ENCODE assay signal across 17 cellular contexts in genomic region chr4:3713817-3714641, GRCh38. TPM values are rescaled to one million over a fixed set of nuclear protein-coding genes. Genes with fewer than 3 reads are reported as not detected.
"Had no signal": no experiment of that assay in that cellular context is flagged by ENCODE, and none has a peak within 500 bp of the region (broad histone marks: within the 10 kb centered on the region; RNA-seq: fewer than 3 reads in every experiment).

No MANE protein-coding gene starts in this region.

- H3K9me3 ChIP-seq: neutrophil, uterus had no signal

- FAIRE-seq: frontal cortex, islet of Langerhans, small intestine had no signal

- H3K27ac ChIP-seq: dorsolateral prefrontal cortex, heart left ventricle, left lung, neutrophil, upper lobe of left lung, uterus had no signal

- H3K36me3 ChIP-seq: heart left ventricle, left lung, neutrophil, upper lobe of left lung, uterus had no signal

- H3K4me1 ChIP-seq: heart left ventricle, left lung, upper lobe of left lung had no signal

- H3K27me3 ChIP-seq: dorsolateral prefrontal cortex, neutrophil, upper lobe of left lung, uterus had no signal

- ATAC-seq: left lung; naive thymus-derived CD4-positive, alpha-beta T cell had no signal

- H3K4me3 ChIP-seq: dorsolateral prefrontal cortex, heart left ventricle, left lung, upper lobe of left lung, uterus had no signal

- DNase-seq: cortex of kidney; effector CD8-positive, alpha-beta T cell; hypothalamus; mesendoderm; naive thymus-derived CD4-positive, alpha-beta T cell; nephron progenitor cell; small intestine; stimulated activated CD4-positive, alpha-beta T cell treated with anti-CD3 and anti-CD28 coated beads, Interleukin-2, amount 100 ng/mL, for 48 hours; stimulated activated naive CD4-positive, alpha-beta T cell treated with Interleukin-2 at 50 U/mL for 16 hours; upper lobe of left lung; uterus had no signal

RNA-seq across cellular contexts. Expression of gene ADRA2C, which starts 52.2 kb away (rescaled TPM):
- total RNA-seq: naive thymus-derived CD4-positive, alpha-beta T cell had no signal
- polyA plus RNA-seq: naive thymus-derived CD4-positive, alpha-beta T cell had no signal
